Comparison of ENCODE assay signal across 37 cellular contexts in the genomic region with DNA sequence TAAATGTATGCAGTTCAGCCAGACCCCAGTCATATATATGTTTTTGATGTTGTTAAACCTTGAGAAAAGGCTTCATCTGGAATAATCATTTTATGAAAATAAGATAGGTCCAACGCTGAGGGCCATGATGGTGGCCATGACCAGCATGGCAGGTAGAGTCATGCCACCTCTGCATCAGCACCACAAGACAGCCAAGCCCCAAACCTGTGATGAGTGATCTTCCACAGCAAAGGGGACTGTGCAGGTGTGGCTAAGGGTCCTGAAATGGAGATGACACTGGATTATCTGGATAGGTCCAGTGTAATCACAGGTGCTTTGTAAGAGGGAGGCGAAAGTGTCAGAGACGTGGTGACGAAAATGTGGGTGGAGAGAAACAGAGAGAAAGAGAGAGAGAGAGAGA.
"Had no signal": no experiment of that assay in that cellular context is flagged by ENCODE, and none has a peak within 500 bp of the region (broad histone marks: within the 10 kb centered on the region; RNA-seq: fewer than 3 reads in every experiment).

No MANE protein-coding gene starts in this region.

- H3K9me3 ChIP-seq: adrenal gland, body of pancreas, breast epithelium had no signal

- H3K4me3 Mint-ChIP-seq: activated B cell treated with CpG ODN at 0.5 μM for 24 hours; activated CD4-positive, alpha-beta memory T cell treated with anti-CD3 and anti-CD28 coated beads for 36 hours; activated CD4-positive, alpha-beta T cell treated with anti-CD3 and anti-CD28 coated beads, Interleukin-2, amount 10 ng/mL, durations not matched to agents 24 days and 14 days; activated CD8-positive, alpha-beta T cell treated with anti-CD3 and anti-CD28 coated beads for 36 hours; activated naive CD4-positive, alpha-beta T cell treated with anti-CD3 and anti-CD28 coated beads for 36 hours; activated naive CD8-positive, alpha-beta T cell treated with anti-CD3 and anti-CD28 coated beads for 36 hours; activated T-cell treated with anti-CD3 and anti-CD28 coated beads, Interleukin-2, amount 50 U/mL, for 4 hours; activated T-cell treated with anti-CD3 and anti-CD28 coated beads, Interleukin-2, amount 50 U/mL, for 72 hours; activated T-helper 1 cell treated with anti-CD3 and anti-CD28 coated beads, Interleukin-12 subunit alpha, Interleukin-12 subunit beta, Interleukin-2, Interleukin-4 antibody, amounts not matched to agents 30 ng/mL and 10 ng/mL and 1 ng/mL, durations not matched to agents 14 hours and 24 hours and 36 hours; activated T-helper 17 cell treated with anti-CD3 and anti-CD28 coated beads, Interleukin-2, amount 50 U/mL, for 72 hours; T-helper 1 cell treated with Interleukin-12 subunit alpha and Interleukin-12 subunit beta and Interleukin-4 antibody, amounts not matched to agents 30 μg/mL and 1 μg/mL, for 36 hours; T-helper 2 cell treated with Interferon-gamma antibody and Interleukin-4, amounts not matched to agents 5 μg/mL and 100 μg/mL, for 36 hours had no signal

- H3K4me3 ChIP-seq: adrenal gland, body of pancreas, breast epithelium, cardiac muscle cell had no signal

- H3K27me3 ChIP-seq: adrenal gland, body of pancreas, brain microvascular endothelial cell, breast epithelium, cardiac muscle cell had no signal

- H3K36me3 ChIP-seq: adrenal gland, brain microvascular endothelial cell, breast epithelium, cardiac muscle cell had no signal

- DNase-seq: activated B cell treated with CpG ODN at 0.5 μM for 24 hours; activated CD4-positive, alpha-beta memory T cell treated with anti-CD3 and anti-CD28 coated beads for 36 hours; activated CD4-positive, alpha-beta T cell treated with anti-CD3 and anti-CD28 coated beads for 4 hours; activated CD4-positive, alpha-beta T cell treated with anti-CD3 and anti-CD28 coated beads, Interleukin-2, amount 10 ng/mL, durations not matched to agents 24 days and 14 days; activated CD4-positive, alpha-beta T cell treated with anti-CD3 and anti-CD28 coated beads, Interleukin-2, amount 50 U/mL, for 1 hour; activated CD4-positive, alpha-beta T cell treated with anti-CD3 and anti-CD28 coated beads, Interleukin-2, amount 50 U/mL, for 4 hours; activated CD4-positive, CD25-positive, alpha-beta regulatory T cell treated with anti-CD3 and anti-CD28 coated beads, Interleukin-2, amount 50 U/mL, for 72 hours; activated CD8-positive, alpha-beta memory T cell treated with anti-CD3 and anti-CD28 coated beads, Interleukin-2, amount 50 U/mL, for 4 hours; activated CD8-positive, alpha-beta T cell treated with anti-CD3 and anti-CD28 coated beads for 36 hours; activated effector memory CD4-positive, alpha-beta T cell treated with anti-CD3 and anti-CD28 coated beads, Interleukin-2, amount 50 U/mL, for 16 hours; activated gamma-delta T cell treated with Interleukin-2 at 50 U/mL for 16 hours; activated naive CD4-positive, alpha-beta T cell; activated naive CD4-positive, alpha-beta T cell treated with anti-CD3 and anti-CD28 coated beads for 36 hours; activated naive CD4-positive, alpha-beta T cell treated with anti-CD3 and anti-CD28 coated beads, Interleukin-2, amount 50 U/mL, for 16 hours; activated naive CD8-positive, alpha-beta T cell treated with anti-CD3 and anti-CD28 coated beads for 36 hours; activated T-cell treated with anti-CD3 and anti-CD28 coated beads for 4 hours; activated T-cell treated with anti-CD3 and anti-CD28 coated beads, Interleukin-2, amount 50 U/mL, for 1 hour; activated T-cell treated with anti-CD3 and anti-CD28 coated beads, Interleukin-2, amount 50 U/mL, for 4 hours; activated T-cell treated with anti-CD3 and anti-CD28 coated beads, Interleukin-2, amount 50 U/mL, for 72 hours; adrenal gland; amniotic stem cell; aorta; body of pancreas; brain microvascular endothelial cell; central memory CD4-positive, alpha-beta T cell; SW 1271; T-helper 1 cell; T-helper 2 cell; T-helper 9 cell had no signal

- H3K36me3 Mint-ChIP-seq: activated CD4-positive, alpha-beta memory T cell treated with anti-CD3 and anti-CD28 coated beads for 36 hours; activated naive CD4-positive, alpha-beta T cell treated with anti-CD3 and anti-CD28 coated beads, Interleukin-2, amount 50 U/mL, for 72 hours; activated naive CD8-positive, alpha-beta T cell treated with anti-CD3 and anti-CD28 coated beads for 36 hours had no signal

- H3K4me1 Mint-ChIP-seq: activated B cell treated with CpG ODN at 0.5 μM for 24 hours; activated CD4-positive, alpha-beta T cell treated with anti-CD3 and anti-CD28 coated beads, Interleukin-2, amount 10 ng/mL, durations not matched to agents 24 days and 14 days; activated T-helper 17 cell treated with anti-CD3 and anti-CD28 coated beads, Interleukin-2, amount 50 U/mL, for 72 hours had no signal

- H3K27ac ChIP-seq: body of pancreas, brain microvascular endothelial cell, breast epithelium, cardiac muscle cell, VCaP had no signal

- H3K27me3 Mint-ChIP-seq: activated B cell treated with CpG ODN at 0.5 μM for 24 hours; activated CD4-positive, alpha-beta memory T cell treated with anti-CD3 and anti-CD28 coated beads for 36 hours; activated CD8-positive, alpha-beta T cell treated with anti-CD3 and anti-CD28 coated beads for 36 hours; activated naive CD8-positive, alpha-beta T cell treated with anti-CD3 and anti-CD28 coated beads for 36 hours had no signal

- H3K4me1 ChIP-seq: body of pancreas, breast epithelium had no signal

- ATAC-seq: activated CD8-positive, alpha-beta T cell treated with anti-CD3 and anti-CD28 coated beads for 36 hours; activated naive CD4-positive, alpha-beta T cell treated with anti-CD3 and anti-CD28 coated beads, Interleukin-2, amount 50 U/mL, for 72 hours; activated T-cell treated with anti-CD3 and anti-CD28 coated beads, Interleukin-2, amount 50 U/mL, for 4 hours; activated T-cell treated with anti-CD3 and anti-CD28 coated beads, Interleukin-2, amount 50 U/mL, for 72 hours; activated T-helper 17 cell treated with anti-CD3 and anti-CD28 coated beads, Interleukin-2, amount 50 U/mL, for 72 hours; body of pancreas had no signal

- H3K27ac Mint-ChIP-seq: activated B cell treated with CpG ODN at 0.5 μM for 24 hours; activated CD4-positive, alpha-beta memory T cell treated with anti-CD3 and anti-CD28 coated beads for 36 hours; activated CD4-positive, alpha-beta T cell treated with anti-CD3 and anti-CD28 coated beads, Interleukin-2, amount 10 ng/mL, durations not matched to agents 24 days and 14 days; activated CD8-positive, alpha-beta T cell treated with anti-CD3 and anti-CD28 coated beads for 36 hours; activated naive CD4-positive, alpha-beta T cell treated with anti-CD3 and anti-CD28 coated beads for 36 hours; activated naive CD4-positive, alpha-beta T cell treated with anti-CD3 and anti-CD28 coated beads, Interleukin-2, amount 50 U/mL, for 72 hours; activated naive CD8-positive, alpha-beta T cell treated with anti-CD3 and anti-CD28 coated beads for 36 hours; activated T-cell treated with anti-CD3 and anti-CD28 coated beads, Interleukin-2, amount 50 U/mL, for 72 hours; activated T-helper 1 cell treated with anti-CD3 and anti-CD28 coated beads, Interleukin-12 subunit alpha, Interleukin-12 subunit beta, Interleukin-2, Interleukin-4 antibody, amounts not matched to agents 30 ng/mL and 10 ng/mL and 1 ng/mL, durations not matched to agents 14 hours and 24 hours and 36 hours; activated T-helper 17 cell treated with anti-CD3 and anti-CD28 coated beads, Interleukin-2, amount 50 U/mL, for 72 hours; T-helper 1 cell treated with Interleukin-12 subunit alpha and Interleukin-12 subunit beta and Interleukin-4 antibody, amounts not matched to agents 30 μg/mL and 1 μg/mL, for 36 hours; T-helper 2 cell treated with Interferon-gamma antibody and Interleukin-4, amounts not matched to agents 5 μg/mL and 100 μg/mL, for 36 hours had no signal

- H3K9me3 Mint-ChIP-seq: activated B cell treated with CpG ODN at 0.5 μM for 24 hours; activated CD4-positive, alpha-beta memory T cell treated with anti-CD3 and anti-CD28 coated beads for 36 hours; activated CD4-positive, alpha-beta T cell treated with anti-CD3 and anti-CD28 coated beads, Interleukin-2, amount 10 ng/mL, durations not matched to agents 24 days and 14 days; activated CD8-positive, alpha-beta T cell treated with anti-CD3 and anti-CD28 coated beads for 36 hours; activated naive CD4-positive, alpha-beta T cell treated with anti-CD3 and anti-CD28 coated beads for 36 hours; activated naive CD4-positive, alpha-beta T cell treated with anti-CD3 and anti-CD28 coated beads, Interleukin-2, amount 50 U/mL, for 72 hours; activated naive CD8-positive, alpha-beta T cell treated with anti-CD3 and anti-CD28 coated beads for 36 hours; activated T-cell treated with anti-CD3 and anti-CD28 coated beads, Interleukin-2, amount 50 U/mL, for 4 hours; activated T-cell treated with anti-CD3 and anti-CD28 coated beads, Interleukin-2, amount 50 U/mL, for 72 hours; activated T-helper 1 cell treated with anti-CD3 and anti-CD28 coated beads, Interleukin-12 subunit alpha, Interleukin-12 subunit beta, Interleukin-2, Interleukin-4 antibody, amounts not matched to agents 30 ng/mL and 10 ng/mL and 1 ng/mL, durations not matched to agents 14 hours and 24 hours and 36 hours; activated T-helper 17 cell treated with anti-CD3 and anti-CD28 coated beads, Interleukin-2, amount 50 U/mL, for 72 hours; T-helper 1 cell treated with Interleukin-12 subunit alpha and Interleukin-12 subunit beta and Interleukin-4 antibody, amounts not matched to agents 30 μg/mL and 1 μg/mL, for 36 hours; T-helper 2 cell treated with Interferon-gamma antibody and Interleukin-4, amounts not matched to agents 5 μg/mL and 100 μg/mL, for 36 hours had no signal
